Comparison of ENCODE assay signal across 8 cellular contexts in the genomic region with DNA sequence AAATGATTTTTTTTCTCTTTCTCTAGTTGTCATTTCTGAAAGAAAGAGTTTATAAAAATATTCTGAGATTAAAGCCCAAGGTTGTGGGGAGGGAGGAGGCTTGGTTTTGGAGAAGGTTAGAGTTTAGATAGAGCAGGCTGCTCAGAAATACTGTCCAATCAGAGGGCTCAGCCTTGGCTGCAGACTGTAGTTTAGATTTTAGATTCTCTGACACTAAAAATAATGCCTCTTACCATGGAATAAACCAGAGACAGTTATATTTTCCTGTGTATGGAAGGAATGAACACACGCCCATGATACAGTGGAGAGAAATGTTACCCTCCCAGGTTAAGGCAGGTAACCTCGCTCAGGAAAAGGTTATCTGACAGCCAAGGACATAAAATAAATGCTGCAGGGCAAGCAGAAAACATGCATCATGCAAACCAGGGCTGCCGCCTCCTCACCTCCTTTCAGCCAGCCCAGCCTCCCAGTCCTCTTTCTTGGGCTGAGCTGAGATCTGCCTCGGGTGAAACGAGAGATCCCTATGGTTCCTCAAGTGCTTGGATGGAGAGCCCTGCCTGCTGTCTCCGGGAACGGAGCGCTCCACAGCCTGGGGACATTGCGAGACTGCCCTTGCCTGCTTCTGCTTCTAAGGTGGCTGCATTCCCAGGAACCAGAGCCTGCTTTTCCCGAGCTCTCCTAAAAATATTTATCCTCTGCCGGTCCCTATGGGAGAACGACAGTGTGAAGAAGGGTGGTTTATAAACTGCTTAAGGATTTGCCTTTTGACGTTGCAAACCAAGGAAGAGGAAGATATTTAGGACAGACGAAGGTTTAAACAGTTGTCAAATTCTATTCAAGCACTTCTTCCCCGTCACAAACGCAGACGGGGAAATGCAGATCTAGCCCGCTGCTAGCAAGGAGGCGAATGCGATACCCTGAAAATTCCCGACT. TPM values are rescaled to one million over a fixed set of nuclear protein-coding genes. Genes with fewer than 3 reads are reported as not detected.
A peak's percentile ranks its signal among the peaks of the same experiment; 100 is the strongest.
DNase-seq lines count a peak whose midpoint lies in the region; ATAC-seq and TF ChIP-seq lines count a peak whose summit lies in the region.

No MANE protein-coding gene starts in this region.

- H3K4me3 ChIP-seq in PC-3 (ENCODE audit: low read length) (peak overlapping the region; percentile 93), iPS-18c (ENCODE audit: insufficient read depth, low read depth, low read length) (peak overlapping the region; percentile 87), sigmoid colon (peak overlapping the region; percentile 52 to 89 (median 66))

- H3K4me3 Mint-ChIP-seq in brain: peak overlapping the region; percentile 91 to 98 (median 96)

- WGBS in sigmoid colon, 2 donors: 1 to 3% methylated on average over 21 of the region's 21 CpGs

- peak overlapping the region; percentile 71 to 94 (median 89) for H3K27ac Mint-ChIP-seq in brain

- CTCF ChIA-PET in HEK293T (lab: Yijun Ruan, JAX): interaction anchor here (0.6 kb wide), 2 partner anchors 32 to 63 kb away, joined by 3 to 5 read pairs; no protein-coding TSS in a partner anchor
- CTCF ChIA-PET in PC-3 (lab: Charles Lee): interaction anchor here (0.8 to 1.8 kb wide), 6 partner anchors 32 to 42 kb away, joined by 3 to 38 read pairs (median 6); a partner anchor contains a TSS

- DNase-seq in ELR (ENCODE audit: low read depth) (peak; percentile 45), HEK293T (ENCODE audit: extremely low spot score) (peak; percentile 39), PC-3 (peak; percentile 36), sigmoid colon (peak; percentile 83), NCI-H2196 (lab: John Stamatoyannopoulos, UW; ENCODE audit: unreplicated experiment) (no peak)

- no peaks in the 10 kb centered on the region for H3K36me3 Mint-ChIP-seq in brain

- TF ChIP-seq EP300 in sigmoid colon (IDR thresholded peaks at IDR 0.05): no peak

- intact Hi-C loops in PC-3 (cut with micrococcal nuclease): no loop called here
- intact Hi-C loops in sigmoid colon (cut with DNase I): loop anchor here (2.0 kb wide), 1 partner anchor 31 kb away; no protein-coding TSS in a partner anchor

- H4K20me1 ChIP-seq in PC-3 (ENCODE audit: low read length): peaks cover 29% of the 10 kb centered on the region

- H3K4me1 ChIP-seq in PC-3 (ENCODE audit: insufficient read depth, low read length) (peaks cover 33% of the 10 kb centered on the region), sigmoid colon (peaks cover 0 to 21% (median 17%) of the 10 kb centered on the region in 4 donors)

- peak overlapping the region; percentile 87 for H3K9ac ChIP-seq in PC-3 (ENCODE audit: low read length)

- H3F3A ChIP-seq in PC-3 (ENCODE audit: low read length, unreplicated experiment): peaks cover 11% of the 10 kb centered on the region

- TF ChIP-seq CTCF in PC-3 (conservative IDR thresholded peaks at IDR 0.05; ENCODE audit: low read depth, low read length) (no peak), brain (conservative IDR thresholded peaks at IDR 0.05) (no peak), sigmoid colon (IDR thresholded peaks at IDR 0.05) (no peak)

- peak overlapping the region; percentile 61 for H2AFZ ChIP-seq in PC-3 (ENCODE audit: low read length)

- no peak for TF ChIP-seq POLR2A in sigmoid colon (IDR thresholded peaks at IDR 0.05)

- peak overlapping the region; percentile 91 for H3K27ac ChIP-seq in PC-3 (ENCODE audit: low read length)
- H3K27ac ChIP-seq in sigmoid colon: peak overlapping the region; percentile 88 to 95 (median 90)

- no peaks in the 10 kb centered on the region for H3K9me3 Mint-ChIP-seq in brain

- H3K9me2 ChIP-seq in PC-3 (replicated peaks; ENCODE audit: low read length): no peaks in the 10 kb centered on the region

- H3K36me3 ChIP-seq in PC-3 (ENCODE audit: low read depth, low read length) (no peaks in the 10 kb centered on the region), sigmoid colon (no peaks in the 10 kb centered on the region)

- POLR2A ChIA-PET in HEK293T (lab: Yijun Ruan, JAX) (interaction anchor here (1.2 to 1.6 kb wide), 3 partner anchors 37 to 41 kb away, joined by 3 to 6 read pairs (median 6); a partner anchor contains a TSS), PC-3 (lab: Charles Lee; ENCODE audit: unreplicated experiment) (interaction anchor here (0.5 to 2.6 kb wide), 6 partner anchors 11 to 113 kb away, joined by 4 to 71 read pairs (median 7); a partner anchor contains a TSS)

- H3K79me2 ChIP-seq in PC-3 (ENCODE audit: low read length): peaks cover 58% of the 10 kb centered on the region

- H3K27me3 ChIP-seq in PC-3 (ENCODE audit: low read length) (no peaks in the 10 kb centered on the region), sigmoid colon (no peaks in the 10 kb centered on the region)

- ATAC-seq in PC-3 (peak; percentile 16), HG03457 (IDR thresholded peaks at IDR 0.05; ENCODE audit: unreplicated experiment) (no peak)

- H3K9me3 ChIP-seq in PC-3 (ENCODE audit: low read length) (no peaks in the 10 kb centered on the region), iPS-18c (ENCODE audit: control insufficient read depth, insufficient read depth, low read length) (no peaks in the 10 kb centered on the region), sigmoid colon (no peaks in the 10 kb centered on the region)

- peaks cover 18% of the 10 kb centered on the region for H3K4me1 Mint-ChIP-seq in brain

- TSS peak; percentile 76 for BruUV-seq in PC-3 (replicated peaks; lab: Mats Ljungman, UMichigan)

- H3K4me2 ChIP-seq in PC-3 (ENCODE audit: low read length): peak overlapping the region; percentile 95

- H3K27me3 Mint-ChIP-seq in brain: peaks cover 28% of the 10 kb centered on the region

TF ChIP-seq in HEK293T, 16 proteins besides CTCF, POLR2A, EP300 and RAD21:
- TF ChIP-seq CTBP1 (IDR thresholded peaks at IDR 0.05; ENCODE audit: borderline replicate concordance): no peak
- no peak for TF ChIP-seq NFRKB (IDR thresholded peaks at IDR 0.05)
- TF ChIP-seq L3MBTL2 (conservative IDR thresholded peaks at IDR 0.05): no peak
- TF ChIP-seq ARNT (IDR thresholded peaks at IDR 0.05): no peak
- no peak for TF ChIP-seq SUZ12 (IDR thresholded peaks at IDR 0.05)
- TF ChIP-seq, protein P1, sequence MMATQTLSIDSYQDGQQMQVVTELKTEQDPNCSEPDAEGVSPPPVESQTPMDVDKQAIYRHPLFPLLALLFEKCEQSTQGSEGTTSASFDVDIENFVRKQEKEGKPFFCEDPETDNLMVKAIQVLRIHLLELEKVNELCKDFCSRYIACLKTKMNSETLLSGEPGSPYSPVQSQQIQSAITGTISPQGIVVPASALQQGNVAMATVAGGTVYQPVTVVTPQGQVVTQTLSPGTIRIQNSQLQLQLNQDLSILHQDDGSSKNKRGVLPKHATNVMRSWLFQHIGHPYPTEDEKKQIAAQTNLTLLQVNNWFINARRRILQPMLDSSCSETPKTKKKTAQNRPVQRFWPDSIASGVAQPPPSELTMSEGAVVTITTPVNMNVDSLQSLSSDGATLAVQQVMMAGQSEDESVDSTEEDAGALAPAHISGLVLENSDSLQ (IDR thresholded peaks at IDR 0.05): no peak
- TF ChIP-seq TARDBP (IDR thresholded peaks at IDR 0.05): no peak
- TF ChIP-seq LEF1 (IDR thresholded peaks at IDR 0.05; ENCODE audit: borderline replicate concordance): no peak
- no peak for TF ChIP-seq FOXA1 (IDR thresholded peaks at IDR 0.05)
- TF ChIP-seq SP1 (IDR thresholded peaks at IDR 0.05): no peak
- TF ChIP-seq HDGF (IDR thresholded peaks at IDR 0.05; ENCODE audit: borderline replicate concordance): no peak
- TF ChIP-seq BHLHE40 (IDR thresholded peaks at IDR 0.05; ENCODE audit: borderline replicate concordance): no peak
- TF ChIP-seq ZNF384 (IDR thresholded peaks at IDR 0.05): no peak
- TF ChIP-seq FOXM1 (IDR thresholded peaks at IDR 0.05; ENCODE audit: borderline replicate concordance): no peak
- TF ChIP-seq ELF4 (IDR thresholded peaks at IDR 0.05): no peak
- TF ChIP-seq FOXK2 (IDR thresholded peaks at IDR 0.05): no peak
TF ChIP-seq in HEK293T: peak in this region for 0.

RNA-seq across cellular contexts. Expression of a gene that starts 0.8 kb away (rescaled TPM):
- total RNA-seq in PC-3 (2014; rRNA removed) (28.2 and 33.9 TPM in 2 replicates), sigmoid colon (1 to 10 TPM; 1.6 to 3.6 (median 2.4) TPM)
- polyA plus RNA-seq in brain (ENCODE audit: insufficient read depth, low read depth, low replicate concordance) (4.2 TPM), sigmoid colon (10 to 100 TPM in 2 of 3 donors, 1 to 10 TPM in 1; 3.0 to 12.8 (median 12.0) TPM)

RNA-seq across cellular contexts. Expression of a gene that starts 40.5 kb away (rescaled TPM):
- total RNA-seq in PC-3 (2014; rRNA removed) (66.9 and 77.4 TPM in 2 replicates), sigmoid colon (10 to 100 TPM in 2 of 4 donors, 1 to 10 TPM in 2; 3.3 to 21.9 (median 6.8) TPM)
- polyA plus RNA-seq in brain (ENCODE audit: insufficient read depth, low read depth, low replicate concordance) (19.3 TPM), sigmoid colon (10 to 100 TPM in 1 of 3 donors, 1 to 10 TPM in 2; 8.4 to 15.5 (median 9.7) TPM)
